ENCODE assay signal across 13 cellular contexts in genomic region chr9:112831281-112831851, GRCh38. TPM values are rescaled to one million over a fixed set of nuclear protein-coding genes. Genes with fewer than 3 reads are reported as not detected.
DNase-seq lines count a peak whose midpoint lies in the region; ATAC-seq and TF ChIP-seq lines count a peak whose summit lies in the region.
"Had no signal": no experiment of that assay in that cellular context is flagged by ENCODE, and none has a peak within 500 bp of the region (broad histone marks: within the 10 kb centered on the region; RNA-seq: fewer than 3 reads in every experiment).

No MANE protein-coding gene starts in this region.

- no peak overlapping the region for H3K4me3 Mint-ChIP-seq in type B pancreatic cell
- H3K4me3 Mint-ChIP-seq: naive thymus-derived CD8-positive, alpha-beta T cell; stimulated activated naive CD8-positive, alpha-beta T cell treated with anti-CD3 and anti-CD28 coated beads, Interleukin-15, amount 100 ng/mL, for 72 hours had no signal

- H3K9me3 Mint-ChIP-seq in type B pancreatic cell: no peaks in the 10 kb centered on the region
- H3K9me3 Mint-ChIP-seq: naive thymus-derived CD8-positive, alpha-beta T cell; stimulated activated naive CD8-positive, alpha-beta T cell treated with anti-CD3 and anti-CD28 coated beads, Interleukin-15, amount 100 ng/mL, for 72 hours had no signal

- TF ChIP-seq CTCF in left ventricle myocardium inferior (IDR thresholded peaks at IDR 0.05; ENCODE audit: borderline replicate concordance) (no peak), type B pancreatic cell (conservative IDR thresholded peaks at IDR 0.05) (no peak)

- peak overlapping the region; percentile 29 for H3K27ac Mint-ChIP-seq in type B pancreatic cell

- no peaks in the 10 kb centered on the region for H3K9me3 ChIP-seq in left ventricle myocardium inferior (replicated peaks)

- H3K27me3 Mint-ChIP-seq in type B pancreatic cell: no peaks in the 10 kb centered on the region
- H3K27me3 Mint-ChIP-seq: naive thymus-derived CD8-positive, alpha-beta T cell; stimulated activated naive CD8-positive, alpha-beta T cell treated with anti-CD3 and anti-CD28 coated beads, Interleukin-15, amount 100 ng/mL, for 72 hours had no signal

- DNase-seq in NCI-H2107 treated with DMSO at 0.1 percent for 48 hours (lab: John Stamatoyannopoulos, UW; ENCODE audit: unreplicated experiment) (peak; percentile 1), NCI-H2107 (lab: John Stamatoyannopoulos, UW) (no peak), UCSD-AML1 (lab: John Stamatoyannopoulos, UW; ENCODE audit: unreplicated experiment) (peak; percentile 49), left ventricle myocardium inferior (peak; percentile 44), type B pancreatic cell (ENCODE audit: extremely low spot score, unreplicated experiment) (no peak), HuH-7 (ENCODE audit: low spot score) (no peak)
- DNase-seq: activated T-cell treated with anti-CD3 and anti-CD28 coated beads for 4 hours; naive thymus-derived CD8-positive, alpha-beta T cell; stimulated activated naive CD8-positive, alpha-beta T cell treated with anti-CD3 and anti-CD28 coated beads, Interleukin-15, amount 100 ng/mL, for 72 hours had no signal

- H3K27ac ChIP-seq in left ventricle myocardium inferior (replicated peaks): peak overlapping the region; percentile 74

- H3K4me1 Mint-ChIP-seq in type B pancreatic cell (ENCODE audit: unreplicated experiment): peaks cover 4% of the 10 kb centered on the region
- H3K4me1 Mint-ChIP-seq: stimulated activated naive CD8-positive, alpha-beta T cell treated with anti-CD3 and anti-CD28 coated beads, Interleukin-15, amount 100 ng/mL, for 72 hours had no signal

- H3K4me3 ChIP-seq in left ventricle myocardium inferior: no peak overlapping the region

- H3K36me3 ChIP-seq in left ventricle myocardium inferior: peaks cover under 1% of the 10 kb centered on the region

- H3K4me1 ChIP-seq in left ventricle myocardium inferior: peaks cover 23% of the 10 kb centered on the region

- no peaks in the 10 kb centered on the region for H3K27me3 ChIP-seq in left ventricle myocardium inferior (ENCODE audit: low read depth)

- no peak for ATAC-seq in GM18505 (IDR thresholded peaks at IDR 0.05; ENCODE audit: unreplicated experiment)
- no peak for ATAC-seq in HG02870 (IDR thresholded peaks at IDR 0.05; ENCODE audit: unreplicated experiment)
- ATAC-seq: naive thymus-derived CD8-positive, alpha-beta T cell; stimulated activated naive CD8-positive, alpha-beta T cell treated with anti-CD3 and anti-CD28 coated beads, Interleukin-15, amount 100 ng/mL, for 72 hours had no signal

- intact Hi-C loops in left ventricle myocardium inferior (cut with micrococcal nuclease): no loop called here

- H3K36me3 Mint-ChIP-seq in type B pancreatic cell: peaks cover 3% of the 10 kb centered on the region

- no peak for TF ChIP-seq POLR2A in GM18505 (IDR thresholded peaks at IDR 0.05; ENCODE audit: borderline replicate concordance, extremely low read depth, insufficient read depth, insufficient read length)

RNA-seq across cellular contexts. Expression of gene SLC46A2, which starts 59.3 kb away (rescaled TPM):
- total RNA-seq in left ventricle myocardium inferior (not detected), type B pancreatic cell (ENCODE audit: low replicate concordance) (0.14 TPM in 1 of 2 replicates, not detected in the other)
- total RNA-seq: A172; HT-29; naive thymus-derived CD8-positive, alpha-beta T cell had no signal

Comparison
In these comparisons a context has a peak if more than half of its experiments do, and no peak if none do; other contexts are left out.
1. DNase-seq: peak in NCI-H2107 treated with DMSO at 0.1 percent for 48 hours (single experiment), UCSD-AML1 (single experiment) and left ventricle myocardium inferior (single experiment); none in NCI-H2107 (single experiment), type B pancreatic cell (single experiment) and HuH-7 (single experiment).